1 cellular context compared by ENCODE assay signal in genomic region chr19:17401628-17402027, GRCh38.
TF ChIP-seq lines count a peak whose summit lies in the region.

No MANE protein-coding gene starts in this region.

TF ChIP-seq in SK-N-SH, 30 proteins besides CTCF, POLR2A, EP300 and RAD21 (continued from another document):
- TF ChIP-seq IRF3 (IDR thresholded peaks at IDR 0.05; ENCODE audit: low read depth, low read length): no peak
- TF ChIP-seq, protein P1, sequence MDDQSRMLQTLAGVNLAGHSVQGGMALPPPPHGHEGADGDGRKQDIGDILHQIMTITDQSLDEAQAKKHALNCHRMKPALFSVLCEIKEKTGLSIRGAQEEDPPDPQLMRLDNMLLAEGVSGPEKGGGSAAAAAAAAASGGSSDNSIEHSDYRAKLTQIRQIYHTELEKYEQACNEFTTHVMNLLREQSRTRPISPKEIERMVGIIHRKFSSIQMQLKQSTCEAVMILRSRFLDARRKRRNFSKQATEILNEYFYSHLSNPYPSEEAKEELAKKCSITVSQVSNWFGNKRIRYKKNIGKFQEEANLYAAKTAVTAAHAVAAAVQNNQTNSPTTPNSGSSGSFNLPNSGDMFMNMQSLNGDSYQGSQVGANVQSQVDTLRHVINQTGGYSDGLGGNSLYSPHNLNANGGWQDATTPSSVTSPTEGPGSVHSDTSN (IDR thresholded peaks at IDR 0.05): no peak
- TF ChIP-seq ZBTB33 (IDR thresholded peaks at IDR 0.05; ENCODE audit: borderline replicate concordance, low read depth): no peak
- TF ChIP-seq YY1 (IDR thresholded peaks at IDR 0.05; ENCODE audit: low read depth): no peak
- TF ChIP-seq RFX5 (IDR thresholded peaks at IDR 0.05; ENCODE audit: low read length): no peak
- no peak for TF ChIP-seq FOXJ3 (CRISPR knock-in tag; IDR thresholded peaks at IDR 0.05)
- TF ChIP-seq GABPA (IDR thresholded peaks at IDR 0.05; ENCODE audit: low read depth): no peak
- no peak for TF ChIP-seq RCOR1 (IDR thresholded peaks at IDR 0.05; ENCODE audit: low read length)
TF ChIP-seq in SK-N-SH: peak in this region for 0.
